9 cellular contexts compared by ENCODE assay signal in the genomic region with DNA sequence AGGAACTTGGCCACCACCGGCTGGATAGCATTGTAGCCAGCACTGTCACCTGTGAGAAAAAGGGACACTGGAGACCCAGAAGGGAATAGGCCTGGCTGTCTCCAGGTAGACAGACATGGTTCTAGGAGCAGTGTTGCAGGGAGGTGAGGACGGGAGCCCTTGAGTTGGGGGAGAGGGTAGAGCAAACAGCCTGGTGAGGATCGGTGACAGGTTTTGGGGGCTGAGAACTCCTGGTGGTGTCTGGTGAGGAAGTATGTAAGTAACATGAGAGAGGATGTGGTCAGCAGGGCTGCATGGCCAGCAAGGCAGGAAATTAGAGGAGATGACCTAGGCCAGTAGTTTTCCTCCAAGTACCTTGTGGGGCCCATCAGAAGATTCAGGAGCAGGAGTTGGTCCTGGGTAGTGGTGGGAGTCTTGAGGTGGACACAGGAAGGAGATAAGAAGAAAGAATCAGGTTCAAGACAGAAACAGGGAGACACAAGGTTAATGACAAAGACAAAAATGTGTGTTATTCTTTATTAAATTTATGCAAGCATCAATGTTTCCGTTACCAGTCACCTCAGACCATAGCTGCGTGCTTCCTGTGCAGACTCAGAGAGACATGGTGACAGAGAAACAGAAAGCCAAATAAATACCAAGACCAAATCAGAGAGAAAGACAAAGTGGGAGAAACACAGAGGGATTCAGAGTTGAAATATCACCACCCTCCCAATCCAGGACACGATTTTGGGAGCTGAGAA. TPM values are rescaled to one million over a fixed set of nuclear protein-coding genes. Genes with fewer than 3 reads are reported as not detected.
A peak's percentile ranks its signal among the peaks of the same experiment; 100 is the strongest.
DNase-seq lines count a peak whose midpoint lies in the region; ATAC-seq and TF ChIP-seq lines count a peak whose summit lies in the region.
"Had no signal": no experiment of that assay in that cellular context is flagged by ENCODE, and none has a peak within 500 bp of the region (broad histone marks: within the 10 kb centered on the region; RNA-seq: fewer than 3 reads in every experiment).

A gene (minus strand): TSS at position 491 of the 740 bp plus-strand sequence. CDS start 460 bp downstream, at position 31.

- peaks cover 12% of the 10 kb centered on the region for H3K4me1 ChIP-seq in mucosa of descending colon (ENCODE audit: low read depth)

- TF ChIP-seq CTCF in GM12864 (IDR thresholded peaks at IDR 0.05; ENCODE audit: low read depth, low read length, missing control alignments) (no peak), mucosa of descending colon (IDR thresholded peaks at IDR 0.05) (no peak)

- peak within 1 kb of the TSS; percentile 72 for H3K4me3 ChIP-seq in GM12864 (ENCODE audit: low read depth, low read length)
- no peak within 1 kb of the TSS for H3K4me3 ChIP-seq in mucosa of descending colon
- H3K4me3 ChIP-seq: cardiac muscle cell had no signal

- DNase-seq in GM12864 (ENCODE audit: low read depth) (no peak), mucosa of descending colon (peak in 1 of 3 donors; percentile 27), ACHN (no peak), NCI-H345 treated with DMSO at 0.1 percent for 48 hours (lab: John Stamatoyannopoulos, UW; ENCODE audit: unreplicated experiment) (no peak)
- DNase-seq in activated T-cell treated with anti-CD3 and anti-CD28 coated beads, Interleukin-2, amount 50 U/mL, for 48 hours, result peak; percentile 67 to 68

- in situ Hi-C loops in ACHN (cut with HindIII; ENCODE audit: low pct_ligation_motif_present, low pct_unique_long_range_greater_than_20kb, low sequenced_read_pairs), result no loop called here

- H3K9me3 ChIP-seq in mucosa of descending colon, result no peaks in the 10 kb centered on the region

- H3K36me3 ChIP-seq in mucosa of descending colon (ENCODE audit: low read depth), result no peaks in the 10 kb centered on the region
- H3K36me3 ChIP-seq: cardiac muscle cell had no signal

- intact Hi-C loops in mucosa of descending colon (cut with DNase I, micrococcal nuclease), result no loop called here

- peak; percentile 39 for ATAC-seq in HG03196 (IDR thresholded peaks at IDR 0.05; ENCODE audit: unreplicated experiment)
- ATAC-seq in mucosa of descending colon, result peak; percentile 52
- no peak for ATAC-seq in GM18520 (IDR thresholded peaks at IDR 0.05; ENCODE audit: unreplicated experiment)
- ATAC-seq in GM21825 (IDR thresholded peaks at IDR 0.05; ENCODE audit: unreplicated experiment), result no peak

RNA-seq across cellular contexts. Expression of the gene that starts here (rescaled TPM):
- total RNA-seq in mucosa of descending colon, result 10 to 100 TPM in 2 of 3 donors, 1 to 10 TPM in 1; 8.8 to 18.5 (median 15.0) TPM

Comparison
In these comparisons a context has a peak if more than half of its experiments do, and no peak if none do; other contexts are left out.
1. DNase-seq: peak in activated T-cell treated with anti-CD3 and anti-CD28 coated beads, Interleukin-2, amount 50 U/mL, for 48 hours (2 of 2); none in GM12864 (single experiment), ACHN (single experiment) and NCI-H345 treated with DMSO at 0.1 percent for 48 hours (single experiment).
2. ATAC-seq: peak in HG03196 (single experiment) and mucosa of descending colon (single experiment); none in GM18520 (single experiment) and GM21825 (single experiment).